In genomic region chr10:56604624-56605023, GRCh38 we compare ENCODE assay signal across 22 cellular contexts.
"Had no signal": no experiment of that assay in that cellular context is flagged by ENCODE, and none has a peak within 500 bp of the region (broad histone marks: within the 10 kb centered on the region; RNA-seq: fewer than 3 reads in every experiment).

No MANE protein-coding gene starts in this region.

- H3K4me1 ChIP-seq: gastroesophageal sphincter, heart right ventricle, left lung, stomach, suprapubic skin, tibial nerve had no signal

- H3K27me3 ChIP-seq: gastroesophageal sphincter, heart right ventricle, left lung, stomach, suprapubic skin, tibial nerve had no signal

- H3K27ac ChIP-seq: coronary artery, gastroesophageal sphincter, heart right ventricle, left lung, stomach, suprapubic skin, tibial nerve had no signal

- DNase-seq: activated CD4-positive, alpha-beta T cell treated with anti-CD3 and anti-CD28 coated beads for 36 hours; activated CD4-positive, alpha-beta T cell treated with anti-CD3 and anti-CD28 coated beads, Interleukin-2, amount 50 U/mL, for 48 hours; activated CD8-positive, alpha-beta memory T cell treated with anti-CD3 and anti-CD28 coated beads, Interleukin-2, amount 50 U/mL, for 48 hours; activated naive CD4-positive, alpha-beta T cell; activated T-cell treated with anti-CD3 and anti-CD28 coated beads, Interleukin-2, amount 50 U/mL, for 4 hours; cerebellar nuclear complex; heart right ventricle; kidney glomerular epithelial cell; left lung; midbrain; nucleus accumbens; small intestine; stimulated activated CD4-positive, alpha-beta T cell treated with anti-CD3 and anti-CD28 coated beads, Interleukin-15, amount 100 ng/mL, for 24 hours; stomach; T-helper 1 cell had no signal

- H3K4me3 ChIP-seq: coronary artery, gastroesophageal sphincter, heart right ventricle, left lung, stomach, suprapubic skin, tibial nerve had no signal

- H3K9me3 ChIP-seq: gastroesophageal sphincter, heart right ventricle, left lung, suprapubic skin, tibial nerve had no signal

- ATAC-seq: activated CD4-positive, alpha-beta T cell treated with anti-CD3 and anti-CD28 coated beads for 36 hours; activated T-cell treated with anti-CD3 and anti-CD28 coated beads, Interleukin-2, amount 50 U/mL, for 4 hours; gastroesophageal sphincter; heart right ventricle; left lung; natural killer cell treated with Interleukin-12 subunit alpha and Interleukin-12 subunit beta and Interleukin-15 and Interleukin-18, amount 100 ng/mL, for 72 hours; sciatic nerve; stimulated activated memory B cell treated with anti-CD40 and anti-IgM and Interleukin-4, amounts not matched to agents 10 μg/mL and 1 μg/mL and 100 μg/mL, for 72 hours had no signal

- H3K36me3 ChIP-seq: gastroesophageal sphincter, heart right ventricle, left lung, stomach, suprapubic skin, tibial nerve had no signal
